ENCODE assay signal across 13 cellular contexts in genomic region chr7:1818581-1819200, GRCh38.
DNase-seq lines count a peak whose midpoint lies in the region; ATAC-seq and TF ChIP-seq lines count a peak whose summit lies in the region.
"Had no signal": no experiment of that assay in that cellular context is flagged by ENCODE, and none has a peak within 500 bp of the region (broad histone marks: within the 10 kb centered on the region; RNA-seq: fewer than 3 reads in every experiment).

No MANE protein-coding gene starts in this region.

- H3K4me1 ChIP-seq in liver (ENCODE audit: control insufficient read depth in 4 of 4, insufficient read depth in 4 of 4, low read length in 3 of 4): peaks cover 0 to 24% (median 8%) of the 10 kb centered on the region in 4 donors
- H3K4me1 ChIP-seq: foreskin keratinocyte had no signal

- TF ChIP-seq CTCF in activated CD8-positive, alpha-beta T cell treated with anti-CD3 and anti-CD28 coated beads for 36 hours (IDR thresholded peaks at IDR 0.05): no peak
- no peak for TF ChIP-seq CTCF in liver (IDR thresholded peaks at IDR 0.05; ENCODE audit: low read depth, low read length, missing input control)

- no peak overlapping the region for H3K27ac Mint-ChIP-seq in activated CD8-positive, alpha-beta T cell treated with anti-CD3 and anti-CD28 coated beads for 36 hours
- no peak overlapping the region for H3K27ac Mint-ChIP-seq in activated CD8-positive, alpha-beta T cell treated with anti-CD3 and anti-CD28 coated beads, Interleukin-2, amount 10 ng/mL, durations not matched to agents 7 days and 5 days
- peak overlapping the region; percentile 85 for H3K27ac Mint-ChIP-seq in stimulated activated memory B cell treated with anti-CD40 and anti-IgM and Interleukin-4, amounts not matched to agents 10 μg/mL and 1 μg/mL and 100 μg/mL, for 72 hours

- ATAC-seq in activated CD8-positive, alpha-beta T cell treated with anti-CD3 and anti-CD28 coated beads for 36 hours: no peak
- no peak for ATAC-seq in activated CD8-positive, alpha-beta T cell treated with anti-CD3 and anti-CD28 coated beads, Interleukin-2, amount 10 ng/mL, durations not matched to agents 7 days and 5 days
- no peak for ATAC-seq in stimulated activated memory B cell treated with anti-CD40 and anti-IgM and Interleukin-4, amounts not matched to agents 10 μg/mL and 1 μg/mL and 100 μg/mL, for 72 hours
- no peak for ATAC-seq in HG02588 (IDR thresholded peaks at IDR 0.05; ENCODE audit: unreplicated experiment)
- ATAC-seq: foreskin keratinocyte, Panc1 had no signal

- CTCF ChIA-PET in activated CD8-positive, alpha-beta T cell treated with anti-CD3 and anti-CD28 coated beads for 36 hours (lab: Charles Lee): no interaction called here
- CTCF ChIA-PET in activated CD8-positive, alpha-beta T cell treated with anti-CD3 and anti-CD28 coated beads, Interleukin-2, amount 10 ng/mL, durations not matched to agents 7 days and 5 days (lab: Charles Lee): no interaction called here

- TF ChIP-seq RAD21 in liver (IDR thresholded peaks at IDR 0.05): no peak

- no peaks in the 10 kb centered on the region for H3K9me3 ChIP-seq in liver (ENCODE audit: control insufficient read depth in 4 of 4, low read length in 3 of 4)

- H3K36me3 ChIP-seq in liver (ENCODE audit: control insufficient read depth in 4 of 4, insufficient read depth in 3 of 4, low read depth in 1 of 4, low read length in 3 of 4): no peaks in the 10 kb centered on the region

- intact Hi-C loops in activated CD8-positive, alpha-beta T cell treated with anti-CD3 and anti-CD28 coated beads for 36 hours (cut with micrococcal nuclease): no loop called here

- H3K9ac ChIP-seq in liver (ENCODE audit: low read depth in 1 of 2, low read length in 2 of 2): peak overlapping the region; percentile 6 to 80

- H3K36me3 Mint-ChIP-seq in activated CD8-positive, alpha-beta T cell treated with anti-CD3 and anti-CD28 coated beads for 36 hours (ENCODE audit: low read depth): peaks cover 3% of the 10 kb centered on the region
- no peaks in the 10 kb centered on the region for H3K36me3 Mint-ChIP-seq in activated CD8-positive, alpha-beta T cell treated with anti-CD3 and anti-CD28 coated beads, Interleukin-2, amount 10 ng/mL, durations not matched to agents 7 days and 5 days (ENCODE audit: low read depth)
- H3K36me3 Mint-ChIP-seq in stimulated activated memory B cell treated with anti-CD40 and anti-IgM and Interleukin-4, amounts not matched to agents 10 μg/mL and 1 μg/mL and 100 μg/mL, for 72 hours: peaks cover 23% of the 10 kb centered on the region

- no peaks in the 10 kb centered on the region for H3K9me3 Mint-ChIP-seq in activated CD8-positive, alpha-beta T cell treated with anti-CD3 and anti-CD28 coated beads for 36 hours
- H3K9me3 Mint-ChIP-seq in activated CD8-positive, alpha-beta T cell treated with anti-CD3 and anti-CD28 coated beads, Interleukin-2, amount 10 ng/mL, durations not matched to agents 7 days and 5 days (ENCODE audit: insufficient read depth): no peaks in the 10 kb centered on the region
- H3K9me3 Mint-ChIP-seq in stimulated activated memory B cell treated with anti-CD40 and anti-IgM and Interleukin-4, amounts not matched to agents 10 μg/mL and 1 μg/mL and 100 μg/mL, for 72 hours: no peaks in the 10 kb centered on the region

- WGBS in liver: 88% methylated on average over 27 of the region's 27 CpGs

- no peak for DNase-seq in activated CD8-positive, alpha-beta T cell treated with anti-CD3 and anti-CD28 coated beads for 36 hours
- no peak for DNase-seq in activated CD8-positive, alpha-beta T cell treated with anti-CD3 and anti-CD28 coated beads, Interleukin-2, amount 10 ng/mL, durations not matched to agents 7 days and 5 days
- DNase-seq in NCI-H2227 treated with DMSO at 0.1 percent for 48 hours (lab: John Stamatoyannopoulos, UW) (peak; percentile 33), NCI-H1092 treated with DMSO at 0.1 percent for 48 hours (lab: John Stamatoyannopoulos, UW) (no peak), NCI-H526 treated with DMSO at 0.1 percent for 48 hours (lab: John Stamatoyannopoulos, UW) (no peak)
- DNase-seq: effector CD4-positive, alpha-beta T cell; foreskin keratinocyte; NCI-H187 treated with DMSO at 0.1 percent for 48 hours; T-helper 9 cell had no signal

- H3K27ac ChIP-seq in liver (ENCODE audit: low read depth in 1 of 2, low read length in 2 of 2): peak overlapping the region; percentile 89
- H3K27ac ChIP-seq: foreskin keratinocyte had no signal

- no peak overlapping the region for H3K4me3 ChIP-seq in liver (ENCODE audit: low read depth in 1 of 3, low read length in 3 of 3)

- H3K27me3 ChIP-seq in liver (ENCODE audit: control insufficient read depth in 4 of 4, insufficient read depth in 4 of 4, low read length in 3 of 4): no peaks in the 10 kb centered on the region
- H3K27me3 ChIP-seq: foreskin keratinocyte had no signal

- POLR2A ChIA-PET in activated CD8-positive, alpha-beta T cell treated with anti-CD3 and anti-CD28 coated beads for 36 hours (lab: Charles Lee): no interaction called here
- POLR2A ChIA-PET in activated CD8-positive, alpha-beta T cell treated with anti-CD3 and anti-CD28 coated beads, Interleukin-2, amount 10 ng/mL, durations not matched to agents 7 days and 5 days (lab: Charles Lee): no interaction called here

- H3K27me3 Mint-ChIP-seq in activated CD8-positive, alpha-beta T cell treated with anti-CD3 and anti-CD28 coated beads for 36 hours: no peaks in the 10 kb centered on the region
- peaks cover 18% of the 10 kb centered on the region for H3K27me3 Mint-ChIP-seq in activated CD8-positive, alpha-beta T cell treated with anti-CD3 and anti-CD28 coated beads, Interleukin-2, amount 10 ng/mL, durations not matched to agents 7 days and 5 days (ENCODE audit: low read depth)
- no peaks in the 10 kb centered on the region for H3K27me3 Mint-ChIP-seq in stimulated activated memory B cell treated with anti-CD40 and anti-IgM and Interleukin-4, amounts not matched to agents 10 μg/mL and 1 μg/mL and 100 μg/mL, for 72 hours

- peaks cover 33% of the 10 kb centered on the region for H3K4me1 Mint-ChIP-seq in activated CD8-positive, alpha-beta T cell treated with anti-CD3 and anti-CD28 coated beads for 36 hours (ENCODE audit: low read depth)
- H3K4me1 Mint-ChIP-seq in activated CD8-positive, alpha-beta T cell treated with anti-CD3 and anti-CD28 coated beads, Interleukin-2, amount 10 ng/mL, durations not matched to agents 7 days and 5 days (ENCODE audit: low read depth): peaks cover 21% of the 10 kb centered on the region
- peaks cover 38% of the 10 kb centered on the region for H3K4me1 Mint-ChIP-seq in stimulated activated memory B cell treated with anti-CD40 and anti-IgM and Interleukin-4, amounts not matched to agents 10 μg/mL and 1 μg/mL and 100 μg/mL, for 72 hours

- peak overlapping the region; percentile 14 for H3K4me3 Mint-ChIP-seq in activated CD8-positive, alpha-beta T cell treated with anti-CD3 and anti-CD28 coated beads for 36 hours
- H3K4me3 Mint-ChIP-seq in activated CD8-positive, alpha-beta T cell treated with anti-CD3 and anti-CD28 coated beads, Interleukin-2, amount 10 ng/mL, durations not matched to agents 7 days and 5 days: no peak overlapping the region
- H3K4me3 Mint-ChIP-seq in stimulated activated memory B cell treated with anti-CD40 and anti-IgM and Interleukin-4, amounts not matched to agents 10 μg/mL and 1 μg/mL and 100 μg/mL, for 72 hours: peak overlapping the region; percentile 49

TF ChIP-seq in liver, 16 proteins besides CTCF, POLR2A, EP300 and RAD21:
- no peak for TF ChIP-seq NR2F2 (IDR thresholded peaks at IDR 0.05)
- TF ChIP-seq, protein P1, sequence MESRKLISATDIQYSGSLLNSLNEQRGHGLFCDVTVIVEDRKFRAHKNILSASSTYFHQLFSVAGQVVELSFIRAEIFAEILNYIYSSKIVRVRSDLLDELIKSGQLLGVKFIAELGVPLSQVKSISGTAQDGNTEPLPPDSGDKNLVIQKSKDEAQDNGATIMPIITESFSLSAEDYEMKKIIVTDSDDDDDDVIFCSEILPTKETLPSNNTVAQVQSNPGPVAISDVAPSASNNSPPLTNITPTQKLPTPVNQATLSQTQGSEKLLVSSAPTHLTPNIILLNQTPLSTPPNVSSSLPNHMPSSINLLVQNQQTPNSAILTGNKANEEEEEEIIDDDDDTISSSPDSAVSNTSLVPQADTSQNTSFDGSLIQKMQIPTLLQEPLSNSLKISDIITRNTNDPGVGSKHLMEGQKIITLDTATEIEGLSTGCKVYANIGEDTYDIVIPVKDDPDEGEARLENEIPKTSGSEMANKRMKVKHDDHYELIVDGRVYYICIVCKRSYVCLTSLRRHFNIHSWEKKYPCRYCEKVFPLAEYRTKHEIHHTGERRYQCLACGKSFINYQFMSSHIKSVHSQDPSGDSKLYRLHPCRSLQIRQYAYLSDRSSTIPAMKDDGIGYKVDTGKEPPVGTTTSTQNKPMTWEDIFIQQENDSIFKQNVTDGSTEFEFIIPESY (IDR thresholded peaks at IDR 0.05): no peak
- no peak for TF ChIP-seq JUND (IDR thresholded peaks at IDR 0.05)
